In the genomic region with DNA sequence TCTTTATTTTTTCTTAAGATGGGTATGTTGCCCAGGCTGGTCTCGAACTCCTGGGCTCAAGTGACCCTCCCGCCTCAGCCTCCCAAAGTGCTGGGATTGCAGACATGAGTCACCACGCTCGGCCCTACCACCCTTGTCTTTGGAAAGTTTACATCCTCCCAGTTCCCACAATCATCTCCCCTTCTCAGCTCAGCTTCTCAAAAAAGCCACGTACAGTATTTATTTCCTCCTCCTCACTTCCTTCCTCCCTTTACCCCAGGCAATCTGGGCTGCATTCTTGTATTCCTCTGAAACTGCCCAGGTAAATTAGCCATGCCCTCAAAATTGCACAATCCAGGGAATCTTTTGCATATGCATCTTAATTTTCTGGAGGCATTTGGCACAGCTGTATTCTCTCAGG, we compare ENCODE assay signal across 1 cellular context.
A peak's percentile ranks its signal among the peaks of the same experiment; 100 is the strongest.
TF ChIP-seq lines count a peak whose summit lies in the region.

No MANE protein-coding gene starts in this region.

TF ChIP-seq in IMR-90, 13 proteins besides CTCF, POLR2A, EP300 and RAD21:
- TF ChIP-seq CEBPB (IDR thresholded peaks at IDR 0.05; ENCODE audit: low read depth, low read length) (peak; percentile 32; the same call in 1 of the 2 replicates), FOS (IDR thresholded peaks at IDR 0.05; ENCODE audit: low read depth, low read length) (no peak), MXI1 (IDR thresholded peaks at IDR 0.05; ENCODE audit: borderline replicate concordance, low read depth, low read length) (no peak), CHD1 (IDR thresholded peaks at IDR 0.05; ENCODE audit: low read depth, low read length) (no peak), MAZ (IDR thresholded peaks at IDR 0.05; ENCODE audit: borderline replicate concordance, low read depth, low read length) (no peak), NFE2L2 (IDR thresholded peaks at IDR 0.05; ENCODE audit: low read depth, low read length) (no peak)
